13 cellular contexts compared by ENCODE assay signal in the genomic region with DNA sequence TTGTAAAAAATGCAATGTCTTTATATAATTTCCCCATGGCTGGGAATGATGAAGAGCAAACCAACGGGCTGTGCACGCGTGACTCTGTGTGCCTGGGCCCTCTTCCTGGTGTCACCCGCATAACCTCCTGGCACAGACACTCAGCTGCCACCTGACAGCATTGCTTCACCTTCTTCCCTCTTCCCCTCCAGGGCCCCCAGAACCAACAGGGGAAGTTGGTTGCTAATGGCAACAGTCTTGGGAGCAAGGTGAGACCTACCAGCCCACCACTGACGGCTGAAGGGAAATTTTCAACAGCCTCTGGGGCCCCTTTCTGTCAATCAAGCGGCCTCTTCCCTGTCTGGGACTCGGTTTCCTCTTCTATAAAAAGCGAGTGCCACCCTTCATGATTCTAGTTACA. TPM values are rescaled to one million over a fixed set of nuclear protein-coding genes. Genes with fewer than 3 reads are reported as not detected.
A peak's percentile ranks its signal among the peaks of the same experiment; 100 is the strongest.
DNase-seq lines count a peak whose midpoint lies in the region; ATAC-seq and TF ChIP-seq lines count a peak whose summit lies in the region.
"Had no signal": no experiment of that assay in that cellular context is flagged by ENCODE, and none has a peak within 500 bp of the region (broad histone marks: within the 10 kb centered on the region; RNA-seq: fewer than 3 reads in every experiment).

No MANE protein-coding gene starts in this region.

- peaks cover 99% of the 10 kb centered on the region for H3K79me2 ChIP-seq in GM23338 (replicated peaks; ENCODE audit: insufficient read depth)

- intact Hi-C loops in CD8-positive, alpha-beta T cell (cut with DNase I, micrococcal nuclease) = no loop called here

- H3K9me2 ChIP-seq in GM23338 (ENCODE audit: insufficient read depth) = 0 out of 2 replicates have a peak, but pooled peaks cover 2% of the 10 kb centered on the region

- CTCF ChIA-PET in CD8-positive, alpha-beta T cell (lab: Charles Lee) = interaction anchor here (0.8 kb wide), 1 partner anchor 104 kb away, joined by 3 read pairs; no protein-coding TSS in a partner anchor
- CTCF ChIA-PET in T-cell (lab: Charles Lee) = no interaction called here
- CTCF ChIA-PET in HEK293T (lab: Yijun Ruan, JAX) = no interaction called here

- peak overlapping the region; percentile 14; the same call in 1 of the 2 replicates for H3K4me2 ChIP-seq in GM23338

- H3K9me3 ChIP-seq in CD8-positive, alpha-beta T cell (ENCODE audit: low read length) = no peaks in the 10 kb centered on the region
- H3K9me3 ChIP-seq: pancreas had no signal

- TF ChIP-seq CTCF in CD8-positive, alpha-beta T cell (IDR thresholded peaks at IDR 0.05) = no peak
- TF ChIP-seq CTCF in GM23338 (conservative IDR thresholded peaks at IDR 0.05; ENCODE audit: low read depth in 2 of 2) = no peak

- H3K36me3 Mint-ChIP-seq in CD8-positive, alpha-beta T cell = peaks cover 31% of the 10 kb centered on the region
- H3K36me3 Mint-ChIP-seq in GM23338 (ENCODE audit: low read depth) = peaks cover 18% of the 10 kb centered on the region
- peaks cover 15% of the 10 kb centered on the region for H3K36me3 Mint-ChIP-seq in T-cell
- H3K36me3 Mint-ChIP-seq in memory B cell = no peaks in the 10 kb centered on the region
- peaks cover 7% of the 10 kb centered on the region for H3K36me3 Mint-ChIP-seq in T-helper 2 cell treated with Interferon-gamma antibody and Interleukin-4, amounts not matched to agents 5 μg/mL and 100 μg/mL, for 36 hours (ENCODE audit: low read depth)

- H3K4me3 Mint-ChIP-seq in CD8-positive, alpha-beta T cell = peak overlapping the region; percentile 12
- no peak overlapping the region for H3K4me3 Mint-ChIP-seq in GM23338
- H3K4me3 Mint-ChIP-seq in T-cell = peak overlapping the region in 1 of 3 donors; percentile 43
- H3K4me3 Mint-ChIP-seq in memory B cell = peak overlapping the region; percentile 1
- H3K4me3 Mint-ChIP-seq in T-helper 2 cell treated with Interferon-gamma antibody and Interleukin-4, amounts not matched to agents 5 μg/mL and 100 μg/mL, for 36 hours = no peak overlapping the region

- POLR2A ChIA-PET in CD8-positive, alpha-beta T cell (lab: Charles Lee) = no interaction called here
- POLR2A ChIA-PET in T-cell (lab: Charles Lee) = no interaction called here
- POLR2A ChIA-PET in HEK293T (lab: Yijun Ruan, JAX) = no interaction called here

- H3K36me3 ChIP-seq in CD8-positive, alpha-beta T cell (ENCODE audit: insufficient read depth, low read length) = no peaks in the 10 kb centered on the region
- no peaks in the 10 kb centered on the region for H3K36me3 ChIP-seq in GM23338 (ENCODE audit: insufficient read depth)
- H3K36me3 ChIP-seq: pancreas had no signal

- no peak overlapping the region for H3K4me3 ChIP-seq in CD8-positive, alpha-beta T cell (ENCODE audit: low read depth, low read length)
- H3K4me3 ChIP-seq in GM23338 = no peak overlapping the region
- H3K4me3 ChIP-seq: pancreas, SK-N-MC had no signal

- H4K20me1 ChIP-seq in GM23338 (replicated peaks; ENCODE audit: insufficient read depth) = peaks cover 32% of the 10 kb centered on the region

- peak; percentile 50 for ATAC-seq in CD8-positive, alpha-beta T cell
- ATAC-seq in GM23338 (no peak), T-cell (replicated peaks in 1 of 4) (peak in 1 of 4 experiments; percentile 78), memory B cell (ENCODE audit: low read depth) (peak; percentile 49)
- ATAC-seq: pancreas had no signal

- H3K27me3 ChIP-seq in CD8-positive, alpha-beta T cell (ENCODE audit: insufficient read depth, low read length) = no peaks in the 10 kb centered on the region
- H3K27me3 ChIP-seq in GM23338 (ENCODE audit: insufficient read depth) = no peaks in the 10 kb centered on the region
- H3K27me3 ChIP-seq: pancreas had no signal

- peak in 2 of 7 experiments; percentile 10 to 44 for DNase-seq in CD8-positive, alpha-beta T cell
- DNase-seq in GM23338 (ENCODE audit: low spot score) (no peak), T-cell (peak in 6 of 34 experiments; percentile 8 to 31 (median 17)), memory B cell (ENCODE audit: low spot score in 2 of 2) (peak in 1 of 2 donors; percentile 20), GDM1 (lab: John Stamatoyannopoulos, UW) (no peak), activated gamma-delta T cell (lab: John Stamatoyannopoulos, UW) (no peak), HEK293T (ENCODE audit: extremely low spot score) (no peak)
- no peak for DNase-seq in T-helper 2 cell treated with Interferon-gamma antibody and Interleukin-4, amounts not matched to agents 5 μg/mL and 100 μg/mL, for 36 hours (ENCODE audit: low spot score)
- DNase-seq: activated CD4-positive, alpha-beta T cell treated with anti-CD3 and anti-CD28 coated beads for 1 hour; NCI-H1436 treated with DMSO at 0.1 percent for 48 hours; NCI-H774; pancreas had no signal

- peak overlapping the region; percentile 81 for H3K27ac Mint-ChIP-seq in CD8-positive, alpha-beta T cell
- H3K27ac Mint-ChIP-seq in GM23338 (peak overlapping the region; percentile 72; the same call in 1 of the 2 replicates), T-cell (peak overlapping the region; percentile 6 to 66), memory B cell (peak overlapping the region; percentile 48)
- H3K27ac Mint-ChIP-seq in T-helper 2 cell treated with Interferon-gamma antibody and Interleukin-4, amounts not matched to agents 5 μg/mL and 100 μg/mL, for 36 hours = no peak overlapping the region

- no peaks in the 10 kb centered on the region for H3K27me3 Mint-ChIP-seq in CD8-positive, alpha-beta T cell (ENCODE audit: low read depth)
- H3K27me3 Mint-ChIP-seq in GM23338 (ENCODE audit: insufficient read depth, low read depth, poor library complexity) (peaks cover 14% of the 10 kb centered on the region), T-cell (no peaks in the 10 kb centered on the region), memory B cell (no peaks in the 10 kb centered on the region)
- H3K27me3 Mint-ChIP-seq in T-helper 2 cell treated with Interferon-gamma antibody and Interleukin-4, amounts not matched to agents 5 μg/mL and 100 μg/mL, for 36 hours (ENCODE audit: low read depth) = no peaks in the 10 kb centered on the region

- no peaks in the 10 kb centered on the region for H3K9me3 Mint-ChIP-seq in CD8-positive, alpha-beta T cell
- no peaks in the 10 kb centered on the region for H3K9me3 Mint-ChIP-seq in GM23338
- H3K9me3 Mint-ChIP-seq in T-cell = no peaks in the 10 kb centered on the region
- H3K9me3 Mint-ChIP-seq in memory B cell = no peaks in the 10 kb centered on the region
- H3K9me3 Mint-ChIP-seq in T-helper 2 cell treated with Interferon-gamma antibody and Interleukin-4, amounts not matched to agents 5 μg/mL and 100 μg/mL, for 36 hours = no peaks in the 10 kb centered on the region

- H3K27ac ChIP-seq in CD8-positive, alpha-beta T cell (ENCODE audit: low read depth, low read length) = peak overlapping the region; percentile 3
- H3K27ac ChIP-seq in GM23338 (ENCODE audit: low read depth) = no peak overlapping the region
- H3K27ac ChIP-seq: SK-N-MC had no signal

- H3K4me1 Mint-ChIP-seq in CD8-positive, alpha-beta T cell (ENCODE audit: low read depth) = peaks cover 78% of the 10 kb centered on the region
- peaks cover 93% of the 10 kb centered on the region for H3K4me1 Mint-ChIP-seq in GM23338
- H3K4me1 Mint-ChIP-seq in T-cell = peaks cover 76 to 89% (median 78%) of the 10 kb centered on the region in 3 donors
- H3K4me1 Mint-ChIP-seq in memory B cell = peaks cover 40% of the 10 kb centered on the region
- H3K4me1 Mint-ChIP-seq in T-helper 2 cell treated with Interferon-gamma antibody and Interleukin-4, amounts not matched to agents 5 μg/mL and 100 μg/mL, for 36 hours (ENCODE audit: low read depth) = peaks cover 33% of the 10 kb centered on the region

- H3F3A ChIP-seq in GM23338 (replicated peaks; ENCODE audit: low read depth) = peaks cover 14% of the 10 kb centered on the region

- no peak overlapping the region for H2AFZ ChIP-seq in GM23338

- H3K4me1 ChIP-seq in CD8-positive, alpha-beta T cell (ENCODE audit: insufficient read depth, low read length) = peaks cover 57% of the 10 kb centered on the region
- H3K4me1 ChIP-seq in GM23338 (ENCODE audit: insufficient read depth) = peaks cover 66% of the 10 kb centered on the region

TF ChIP-seq in GM23338, 12 proteins besides CTCF, POLR2A, EP300 and RAD21 (continues in another document):
- TF ChIP-seq JUNB (IDR thresholded peaks at IDR 0.05; ENCODE audit: unreplicated experiment) (no peak), EZH2phosphoT487 (IDR thresholded peaks at IDR 0.05; ENCODE audit: unreplicated experiment) (no peak), ZNF331 (CRISPR knock-in tag; IDR thresholded peaks at IDR 0.05; ENCODE audit: low read depth) (no peak), CREB1 (CRISPR knock-in tag; IDR thresholded peaks at IDR 0.05; ENCODE audit: low read depth) (no peak), STAT1 (IDR thresholded peaks at IDR 0.05; ENCODE audit: unreplicated experiment) (no peak)

TF ChIP-seq in HEK293T, 16 proteins besides CTCF, POLR2A, EP300 and RAD21:
- TF ChIP-seq HDGF (IDR thresholded peaks at IDR 0.05; ENCODE audit: borderline replicate concordance) (no peak), TARDBP (IDR thresholded peaks at IDR 0.05) (no peak), CTBP1 (IDR thresholded peaks at IDR 0.05; ENCODE audit: borderline replicate concordance) (no peak), ZNF384 (IDR thresholded peaks at IDR 0.05) (no peak), LEF1 (IDR thresholded peaks at IDR 0.05; ENCODE audit: borderline replicate concordance) (no peak), FOXK2 (IDR thresholded peaks at IDR 0.05) (no peak), FOXA1 (IDR thresholded peaks at IDR 0.05) (no peak), SP1 (IDR thresholded peaks at IDR 0.05) (no peak), ARNT (IDR thresholded peaks at IDR 0.05) (no peak), SUZ12 (IDR thresholded peaks at IDR 0.05) (no peak), FOXM1 (IDR thresholded peaks at IDR 0.05; ENCODE audit: borderline replicate concordance) (no peak)
- TF ChIP-seq, protein P1, sequence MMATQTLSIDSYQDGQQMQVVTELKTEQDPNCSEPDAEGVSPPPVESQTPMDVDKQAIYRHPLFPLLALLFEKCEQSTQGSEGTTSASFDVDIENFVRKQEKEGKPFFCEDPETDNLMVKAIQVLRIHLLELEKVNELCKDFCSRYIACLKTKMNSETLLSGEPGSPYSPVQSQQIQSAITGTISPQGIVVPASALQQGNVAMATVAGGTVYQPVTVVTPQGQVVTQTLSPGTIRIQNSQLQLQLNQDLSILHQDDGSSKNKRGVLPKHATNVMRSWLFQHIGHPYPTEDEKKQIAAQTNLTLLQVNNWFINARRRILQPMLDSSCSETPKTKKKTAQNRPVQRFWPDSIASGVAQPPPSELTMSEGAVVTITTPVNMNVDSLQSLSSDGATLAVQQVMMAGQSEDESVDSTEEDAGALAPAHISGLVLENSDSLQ (IDR thresholded peaks at IDR 0.05) = no peak
TF ChIP-seq in HEK293T: peak in this region for 0.

RNA-seq across cellular contexts. Expression of a gene that starts 33.2 kb away (rescaled TPM):
- 10 to 100 TPM; 41.5 to 47.7 TPM for total RNA-seq in CD8-positive, alpha-beta T cell
- 47.4 and 59.5 TPM in 2 replicates for total RNA-seq in GM23338 (2014; rRNA removed; shearing (Covaris generic))
- polyA plus RNA-seq in GM23338 (2016; fragmentation: Nextera tagmentation; extraction: Ambion mirVana) = 68.6 and 82.3 TPM in 2 replicates
- total RNA-seq in T-cell = 10 to 100 TPM; 51.5 to 84.5 (median 69.2) TPM

Comparison
In these comparisons a context has a peak if more than half of its experiments do, and no peak if none do; other contexts are left out.
1. H3K4me3 Mint-ChIP-seq: peak in CD8-positive, alpha-beta T cell (single experiment) and memory B cell (single experiment); none in GM23338 (single experiment) and T-helper 2 cell treated with Interferon-gamma antibody and Interleukin-4, amounts not matched to agents 5 μg/mL and 100 μg/mL, for 36 hours (single experiment).